In the genomic region with DNA sequence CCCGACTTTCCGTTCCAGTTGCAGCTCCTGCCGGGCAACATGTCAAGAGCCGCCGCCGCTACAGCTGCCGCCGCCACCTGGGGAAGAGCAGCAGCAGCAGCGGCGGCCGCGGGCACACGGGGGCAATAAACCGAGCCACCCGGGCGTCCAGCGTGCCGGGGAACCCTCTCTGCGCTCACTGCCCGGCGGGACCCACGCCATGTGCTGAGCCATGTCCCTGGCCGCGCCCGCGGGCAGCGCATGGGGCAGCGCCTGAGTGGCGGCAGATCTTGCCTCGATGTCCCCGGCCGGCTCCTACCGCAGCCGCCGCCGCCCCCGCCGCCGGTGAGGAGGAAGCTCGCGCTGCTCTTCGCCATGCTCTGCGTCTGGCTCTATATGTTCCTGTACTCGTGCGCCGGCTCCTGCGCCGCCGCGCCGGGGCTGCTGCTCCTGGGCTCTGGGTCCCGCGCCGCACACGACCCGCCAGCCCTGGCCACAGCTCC, we compare ENCODE assay signal across 8 cellular contexts. TPM values are rescaled to one million over a fixed set of nuclear protein-coding genes. Genes with fewer than 3 reads are reported as not detected.
A peak's percentile ranks its signal among the peaks of the same experiment; 100 is the strongest.
DNase-seq lines count a peak whose midpoint lies in the region; ATAC-seq, FAIRE-seq and TF ChIP-seq lines count a peak whose summit lies in the region.

No MANE protein-coding gene starts in this region.

- DNase-seq in AG09309 (ENCODE audit: low read depth) (no peak), NCI-H1048 (lab: John Stamatoyannopoulos, UW) (peak; percentile 41), astrocyte (ENCODE audit: low read depth) (no peak), left lobe of liver (ENCODE audit: low spot score) (no peak), NCI-H446 (lab: John Stamatoyannopoulos, UW) (no peak)

- H3K4me1 ChIP-seq in astrocyte (ENCODE audit: insufficient read depth, low read length) (peaks cover 39% of the 10 kb centered on the region), stomach smooth muscle (ENCODE audit: control insufficient read depth, insufficient read depth, low read length) (peaks cover 45% of the 10 kb centered on the region)

- ATAC-seq in GM19455 (IDR thresholded peaks at IDR 0.05; ENCODE audit: unreplicated experiment) (peak; percentile 8), left lobe of liver (peak; percentile 2), HG03108 (IDR thresholded peaks at IDR 0.05; ENCODE audit: unreplicated experiment) (no peak)

- peak overlapping the region; percentile 74 for H2AFZ ChIP-seq in astrocyte (ENCODE audit: low read depth, low read length)

- peaks cover 20% of the 10 kb centered on the region for H3K27me3 Mint-ChIP-seq in astrocyte (ENCODE audit: low read depth, unreplicated experiment)

- H3K27me3 ChIP-seq in astrocyte (ENCODE audit: insufficient read depth, low read length) (peaks cover 8% of the 10 kb centered on the region), stomach smooth muscle (ENCODE audit: control insufficient read depth in 1 of 2, insufficient read depth in 2 of 2, low read length in 2 of 2) (peaks cover 69 to 96% of the 10 kb centered on the region in 2 donors)

- no peaks in the 10 kb centered on the region for H3K36me3 ChIP-seq in astrocyte (ENCODE audit: insufficient read depth, low read length)
- no peaks in the 10 kb centered on the region for H3K36me3 ChIP-seq in stomach smooth muscle (ENCODE audit: control insufficient read depth in 2 of 2, insufficient read depth in 2 of 2, low read length in 2 of 2)

- H3K4me3 ChIP-seq in AG09309 (ENCODE audit: control insufficient read depth, low read depth, low read length) = peak overlapping the region; percentile 86
- peak overlapping the region; percentile 91 for H3K4me3 ChIP-seq in astrocyte (ENCODE audit: insufficient read depth, low read depth, low read length)
- H3K4me3 ChIP-seq in stomach smooth muscle (ENCODE audit: low read length in 2 of 2) = peak overlapping the region; percentile 24 to 77

- peaks cover 2% of the 10 kb centered on the region for H3K36me3 Mint-ChIP-seq in astrocyte (ENCODE audit: low read depth, unreplicated experiment)

- H3K9me3 ChIP-seq in astrocyte (ENCODE audit: insufficient read depth, low read depth, low read length) (no peaks in the 10 kb centered on the region), stomach smooth muscle (ENCODE audit: control insufficient read depth in 2 of 2, low read length in 2 of 2) (no peaks in the 10 kb centered on the region)

- TF ChIP-seq CTCF in AG09309 (IDR thresholded peaks at IDR 0.05; ENCODE audit: control insufficient read depth, insufficient read depth, low read depth, low read length, missing control alignments) = no peak
- no peak for TF ChIP-seq CTCF in astrocyte (IDR thresholded peaks at IDR 0.05; ENCODE audit: insufficient read depth, low read depth, low read length)

- H3K79me2 ChIP-seq in astrocyte (ENCODE audit: insufficient read depth, low read length) = peaks cover 54% of the 10 kb centered on the region

- peak overlapping the region; percentile 90 for H3K4me2 ChIP-seq in astrocyte (ENCODE audit: low read length)

- H3K9me3 Mint-ChIP-seq in astrocyte (ENCODE audit: unreplicated experiment) = no peaks in the 10 kb centered on the region

- peak overlapping the region; percentile 87 for H3K4me3 Mint-ChIP-seq in astrocyte (ENCODE audit: unreplicated experiment)

- peaks cover 44% of the 10 kb centered on the region for H4K20me1 ChIP-seq in astrocyte (ENCODE audit: insufficient read depth, low read length)

- peak overlapping the region; percentile 88 for H3K9ac ChIP-seq in astrocyte (ENCODE audit: low read length)
- H3K9ac ChIP-seq in stomach smooth muscle (ENCODE audit: low read length in 2 of 2) = no peak overlapping the region

- peaks cover 24% of the 10 kb centered on the region for H3K4me1 Mint-ChIP-seq in astrocyte (ENCODE audit: low read depth, unreplicated experiment)

- no peak for FAIRE-seq in astrocyte (lab: Jason Lieb, UNC)

- no peak overlapping the region for H3K27ac Mint-ChIP-seq in astrocyte (ENCODE audit: unreplicated experiment)

- peak overlapping the region; percentile 76 for H3K27ac ChIP-seq in astrocyte (ENCODE audit: low read depth, low read length)
- no peak overlapping the region for H3K27ac ChIP-seq in stomach smooth muscle (ENCODE audit: low read length)

RNA-seq across cellular contexts. Expression of a gene that starts 0.4 kb away (rescaled TPM):
- total RNA-seq in astrocyte = 8.7 and 8.9 TPM in 2 replicates
- 39.8 TPM for total RNA-seq in left lobe of liver
